In genomic region chr10:34024708-34025425, GRCh38 we compare ENCODE assay signal across 11 cellular contexts.
DNase-seq lines count a peak whose midpoint lies in the region; ATAC-seq and TF ChIP-seq lines count a peak whose summit lies in the region.
"Had no signal": no experiment of that assay in that cellular context is flagged by ENCODE, and none has a peak within 500 bp of the region (broad histone marks: within the 10 kb centered on the region; RNA-seq: fewer than 3 reads in every experiment).

No MANE protein-coding gene starts in this region.

- H3K9ac ChIP-seq in neural progenitor cell = no peak overlapping the region

- H4K20me1 ChIP-seq in neural progenitor cell (ENCODE audit: low read depth) = no peaks in the 10 kb centered on the region

- no peaks in the 10 kb centered on the region for H3K9me3 ChIP-seq in neural progenitor cell (ENCODE audit: low read depth)
- H3K9me3 ChIP-seq: left ventricle myocardium inferior had no signal

- H3K4me3 ChIP-seq in neural progenitor cell = no peak overlapping the region
- H3K4me3 ChIP-seq: left ventricle myocardium inferior had no signal

- H2AFZ ChIP-seq in neural progenitor cell (replicated peaks) = no peak overlapping the region

- no peaks in the 10 kb centered on the region for H3K36me3 Mint-ChIP-seq in neural progenitor cell

- peak; percentile 22 for DNase-seq in GM03348 (ENCODE audit: low spot score)
- DNase-seq in LHCN-M2 (ENCODE audit: low read depth) = peak; percentile 18
- DNase-seq in dermis blood vessel endothelial cell = peak; percentile 13
- no peak for DNase-seq in neural progenitor cell (ENCODE audit: low spot score)
- DNase-seq in left lobe of liver (ENCODE audit: low spot score) = no peak
- no peak for DNase-seq in NCI-H774 (lab: John Stamatoyannopoulos, UW)
- DNase-seq in NCI-H2029 (lab: John Stamatoyannopoulos, UW) = no peak
- DNase-seq: activated T-cell treated with anti-CD3 and anti-CD28 coated beads for 4 hours, left ventricle myocardium inferior, NCI-H1105 treated with DMSO at 0.1 percent for 48 hours, posterior cingulate gyrus had no signal

- H3K27ac ChIP-seq in neural progenitor cell = no peak overlapping the region
- H3K27ac ChIP-seq: left ventricle myocardium inferior had no signal

- no peaks in the 10 kb centered on the region for H3K79me2 ChIP-seq in neural progenitor cell (ENCODE audit: low read depth)

- H3K4me3 Mint-ChIP-seq in neural progenitor cell = no peak overlapping the region

- peaks cover 3% of the 10 kb centered on the region for H3K4me1 Mint-ChIP-seq in neural progenitor cell

- H3K9me3 Mint-ChIP-seq in neural progenitor cell = peaks cover 6% of the 10 kb centered on the region

- H3K27me3 ChIP-seq in neural progenitor cell = no peaks in the 10 kb centered on the region

- no peak for ATAC-seq in left lobe of liver

- no peak overlapping the region for H3K27ac Mint-ChIP-seq in neural progenitor cell

- TF ChIP-seq CTCF in neural progenitor cell (IDR thresholded peaks at IDR 0.05) = peak; percentile 23

- no peaks in the 10 kb centered on the region for H3F3A ChIP-seq in neural progenitor cell (ENCODE audit: low read depth)

- peaks cover 7% of the 10 kb centered on the region for H3K27me3 Mint-ChIP-seq in neural progenitor cell (ENCODE audit: insufficient read depth, low read depth)

- H3K36me3 ChIP-seq in neural progenitor cell = no peaks in the 10 kb centered on the region
- H3K36me3 ChIP-seq: left ventricle myocardium inferior had no signal

- H3K4me2 ChIP-seq in neural progenitor cell = no peak overlapping the region

- H3K4me1 ChIP-seq in neural progenitor cell = no peaks in the 10 kb centered on the region
- H3K4me1 ChIP-seq: left ventricle myocardium inferior had no signal

Comparison
In these comparisons a context has a peak if more than half of its experiments do, and no peak if none do; other contexts are left out.
1. DNase-seq: peak in GM03348 (single experiment), LHCN-M2 (single experiment) and dermis blood vessel endothelial cell (single experiment); none in neural progenitor cell (single experiment), left lobe of liver (single experiment), NCI-H774 (single experiment) and NCI-H2029 (single experiment).